Comparison of ENCODE assay signal across 11 cellular contexts in genomic region chr17:49969794-49970389, GRCh38. TPM values are rescaled to one million over a fixed set of nuclear protein-coding genes. Genes with fewer than 3 reads are reported as not detected.
DNase-seq lines count a peak whose midpoint lies in the region; ATAC-seq and TF ChIP-seq lines count a peak whose summit lies in the region.
"Had no signal": no experiment of that assay in that cellular context is flagged by ENCODE, and none has a peak within 500 bp of the region (broad histone marks: within the 10 kb centered on the region; RNA-seq: fewer than 3 reads in every experiment).

No MANE protein-coding gene starts in this region.

- POLR2A ChIA-PET in CD8-positive, alpha-beta memory T cell (lab: Charles Lee), result interaction anchor here (0.9 kb wide), 1 partner anchor 97 kb away, joined by 3 read pairs; no protein-coding TSS in a partner anchor

- peak overlapping the region; percentile 74 to 93 (median 87) for H3K4me3 Mint-ChIP-seq in CD8-positive, alpha-beta memory T cell
- H3K4me3 Mint-ChIP-seq in brain, result peak overlapping the region in 4 of 5 experiments; percentile 35 to 90 (median 81)
- H3K4me3 Mint-ChIP-seq in nephron, result peak overlapping the region; percentile 54 to 90 (median 71)

- no peak for DNase-seq in CD8-positive, alpha-beta memory T cell
- DNase-seq in KBM-7, result peak; percentile 17
- DNase-seq in NCI-H2107 (lab: John Stamatoyannopoulos, UW), result no peak
- DNase-seq in NCI-H128 (lab: John Stamatoyannopoulos, UW; ENCODE audit: unreplicated experiment), result no peak
- DNase-seq in occipital lobe (lab: John Stamatoyannopoulos, UW), result no peak
- DNase-seq: MV-4-11; stimulated activated CD4-positive, alpha-beta T cell treated with anti-CD3 and anti-CD28 coated beads, Interleukin-4, amount 100 ng/mL, for 24 hours had no signal

- peaks cover 0 to 5% (median 2%) of the 10 kb centered on the region in 5 donors for H3K9me3 Mint-ChIP-seq in CD8-positive, alpha-beta memory T cell
- H3K9me3 Mint-ChIP-seq in brain (peaks cover 0 to 23% (median 3%) of the 10 kb centered on the region in 5 experiments), nephron (peaks cover 2% of the 10 kb centered on the region)

- H3K27ac ChIP-seq in CD8-positive, alpha-beta memory T cell (ENCODE audit: low read depth, low read length), result no peak overlapping the region

- H3K4me1 Mint-ChIP-seq in CD8-positive, alpha-beta memory T cell, result peaks cover 39 to 59% (median 56%) of the 10 kb centered on the region in 3 donors
- H3K4me1 Mint-ChIP-seq in brain, result peaks cover 23% of the 10 kb centered on the region
- peaks cover 19% of the 10 kb centered on the region for H3K4me1 Mint-ChIP-seq in nephron

- TF ChIP-seq CTCF in brain (conservative IDR thresholded peaks at IDR 0.05) (no peak), nephron (IDR thresholded peaks at IDR 0.05; ENCODE audit: unreplicated experiment in 3 of 3) (no peak)

- peaks cover 75% of the 10 kb centered on the region for H3K27me3 ChIP-seq in CD8-positive, alpha-beta memory T cell (ENCODE audit: insufficient read depth, low read length, poor library complexity, severe bottlenecking)

- H3K36me3 Mint-ChIP-seq in CD8-positive, alpha-beta memory T cell, result no peaks in the 10 kb centered on the region
- H3K36me3 Mint-ChIP-seq in brain (no peaks in the 10 kb centered on the region), nephron (ENCODE audit: low read depth) (no peaks in the 10 kb centered on the region)

- no peaks in the 10 kb centered on the region for H3K9me3 ChIP-seq in CD8-positive, alpha-beta memory T cell (ENCODE audit: low read length)

- H3K27me3 Mint-ChIP-seq in CD8-positive, alpha-beta memory T cell, result peaks cover 72 to 86% of the 10 kb centered on the region in 2 donors
- peaks cover 100% of the 10 kb centered on the region for H3K27me3 Mint-ChIP-seq in brain
- peaks cover 100% of the 10 kb centered on the region for H3K27me3 Mint-ChIP-seq in nephron (ENCODE audit: low read depth)

- peak overlapping the region; percentile 79 for H3K4me3 ChIP-seq in CD8-positive, alpha-beta memory T cell (ENCODE audit: low read length)

- CTCF ChIA-PET in CD8-positive, alpha-beta memory T cell (lab: Charles Lee), result interaction anchor here (0.9 to 1.4 kb wide), 3 partner anchors 18 to 28 kb away, joined by 3 to 7 read pairs (median 4); no protein-coding TSS in a partner anchor

- in situ Hi-C loops in KBM-7 (cut with MboI; ENCODE audit: low pct_unique_long_range_greater_than_20kb, low sequenced_read_pairs), result no loop called here

- no peaks in the 10 kb centered on the region for H3K36me3 ChIP-seq in CD8-positive, alpha-beta memory T cell (ENCODE audit: insufficient read depth, low read length)

- no peak for ATAC-seq in HG02610 (IDR thresholded peaks at IDR 0.05; ENCODE audit: unreplicated experiment)

- H3K4me1 ChIP-seq in CD8-positive, alpha-beta memory T cell (ENCODE audit: insufficient read depth, low read length), result peaks cover 37% of the 10 kb centered on the region

- peak overlapping the region in 3 of 8 donors; percentile 31 to 87 (median 86) for H3K27ac Mint-ChIP-seq in CD8-positive, alpha-beta memory T cell
- H3K27ac Mint-ChIP-seq in brain, result no peak overlapping the region
- no peak overlapping the region for H3K27ac Mint-ChIP-seq in nephron

RNA-seq across cellular contexts. Expression of gene DLX4, which starts 0.9 kb away (rescaled TPM):
- under 1 TPM; 0.58 to 0.88 TPM for total RNA-seq in CD8-positive, alpha-beta memory T cell
- not detected for polyA plus RNA-seq in CD8-positive, alpha-beta memory T cell
- not detected for polyA plus RNA-seq in brain (ENCODE audit: insufficient read depth, low read depth, low replicate concordance)
- not detected for total RNA-seq in occipital lobe
- total RNA-seq: urinary bladder had no signal

RNA-seq across cellular contexts. Expression of gene DLX3, which starts 25.1 kb away (rescaled TPM):
- under 1 TPM in 1 of 2 experiments, not detected in 1; 0.15 TPM for total RNA-seq in CD8-positive, alpha-beta memory T cell
- not detected for polyA plus RNA-seq in CD8-positive, alpha-beta memory T cell
- not detected for polyA plus RNA-seq in brain (ENCODE audit: insufficient read depth, low read depth, low replicate concordance)
- total RNA-seq in occipital lobe, result not detected
- total RNA-seq: urinary bladder had no signal
